Comparison of ENCODE assay signal across 27 cellular contexts in genomic region chr2:219828127-219828526, GRCh38.
"Had no signal": no experiment of that assay in that cellular context is flagged by ENCODE, and none has a peak within 500 bp of the region (broad histone marks: within the 10 kb centered on the region; RNA-seq: fewer than 3 reads in every experiment).

No MANE protein-coding gene starts in this region.

- DNase-seq: activated CD4-positive, alpha-beta T cell treated with anti-CD3 and anti-CD28 coated beads for 36 hours; activated CD4-positive, alpha-beta T cell treated with anti-CD3 and anti-CD28 coated beads, Interleukin-2, amount 50 U/mL, for 1 hour; activated CD4-positive, alpha-beta T cell treated with anti-CD3 and anti-CD28 coated beads, Interleukin-2, amount 50 U/mL, for 48 hours; activated CD4-positive, CD25-positive, alpha-beta regulatory T cell; activated CD4-positive, CD25-positive, alpha-beta regulatory T cell treated with anti-CD3 and anti-CD28 coated beads, Interleukin-2, amount 50 U/mL, for 72 hours; activated CD8-positive, alpha-beta memory T cell treated with anti-CD3 and anti-CD28 coated beads for 24 hours; activated CD8-positive, alpha-beta T cell treated with anti-CD3 and anti-CD28 coated beads for 36 hours; activated effector memory CD4-positive, alpha-beta T cell treated with Interleukin-2 at 50 U/mL for 16 hours; activated gamma-delta T cell treated with Interleukin-2 at 50 U/mL for 16 hours; activated naive CD4-positive, alpha-beta T cell treated with anti-CD3 and anti-CD28 coated beads, Interleukin-2, amount 50 U/mL, for 16 hours; activated naive CD4-positive, alpha-beta T cell treated with Interleukin-2 at 50 U/mL for 16 hours; activated T-cell treated with anti-CD3 and anti-CD28 coated beads, Interleukin-2, amount 50 U/mL, for 4 hours; amniotic stem cell; anterior cingulate cortex; brain microvascular endothelial cell; caudate nucleus; cortex of kidney; dermis blood vessel endothelial cell; effector CD4-positive, alpha-beta T cell; effector memory CD8-positive, alpha-beta T cell; erythroblast; esophagus squamous epithelium; foreskin melanocyte; heart right ventricle; T-helper 2 cell had no signal

- ATAC-seq: activated CD4-positive, alpha-beta T cell treated with anti-CD3 and anti-CD28 coated beads for 36 hours; activated CD8-positive, alpha-beta T cell treated with anti-CD3 and anti-CD28 coated beads for 36 hours; activated T-cell treated with anti-CD3 and anti-CD28 coated beads, Interleukin-2, amount 50 U/mL, for 4 hours; activated T-helper 17 cell treated with anti-CD3 and anti-CD28 coated beads, Interleukin-2, amount 50 U/mL, for 72 hours; effector memory CD8-positive, alpha-beta T cell; gastroesophageal sphincter had no signal

- H3K4me3 ChIP-seq: esophagus squamous epithelium, gastroesophageal sphincter, heart right ventricle had no signal

- H3K9me3 ChIP-seq: esophagus squamous epithelium, gastroesophageal sphincter, heart right ventricle had no signal

- H3K4me1 ChIP-seq: esophagus squamous epithelium, gastroesophageal sphincter, heart right ventricle had no signal

- H3K27ac ChIP-seq: brain microvascular endothelial cell, esophagus squamous epithelium, gastroesophageal sphincter, heart right ventricle had no signal

- H3K27me3 ChIP-seq: brain microvascular endothelial cell, esophagus squamous epithelium, gastroesophageal sphincter, heart right ventricle had no signal

- H3K36me3 ChIP-seq: brain microvascular endothelial cell, esophagus squamous epithelium, gastroesophageal sphincter, heart right ventricle had no signal
